16 cellular contexts compared by ENCODE assay signal in the genomic region with DNA sequence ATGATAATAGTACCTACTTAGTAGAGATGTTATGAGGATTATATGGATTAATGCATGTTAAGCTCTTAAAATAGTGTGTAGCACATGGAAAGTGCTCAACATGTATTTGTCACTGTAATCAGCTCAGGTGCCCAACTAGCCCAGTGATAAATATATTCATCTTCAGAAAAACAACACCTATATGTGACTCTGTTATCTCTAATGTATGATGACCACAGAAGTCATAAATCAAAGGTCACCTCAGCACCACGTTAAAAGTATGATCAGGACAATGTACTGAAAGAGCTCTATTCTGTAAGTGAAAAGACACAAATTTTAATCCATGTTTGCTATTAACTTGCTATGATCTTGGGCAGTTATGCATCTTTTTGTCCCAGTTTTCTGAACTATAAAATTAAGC.
"Had no signal": no experiment of that assay in that cellular context is flagged by ENCODE, and none has a peak within 500 bp of the region (broad histone marks: within the 10 kb centered on the region; RNA-seq: fewer than 3 reads in every experiment).

No MANE protein-coding gene starts in this region.

- H3K9me3 Mint-ChIP-seq: endodermal cell; naive thymus-derived CD8-positive, alpha-beta T cell had no signal

- FAIRE-seq: colon had no signal

- H3K36me3 Mint-ChIP-seq: naive thymus-derived CD8-positive, alpha-beta T cell had no signal

- H3K4me3 ChIP-seq: sigmoid colon, skin epidermis, stomach, thoracic aorta, transverse colon had no signal

- H3K4me1 ChIP-seq: sigmoid colon had no signal

- H3K27me3 ChIP-seq: foreskin keratinocyte, neutrophil, sigmoid colon, stomach, transverse colon had no signal

- H3K4me3 Mint-ChIP-seq: endodermal cell; naive thymus-derived CD8-positive, alpha-beta T cell had no signal

- H3K36me3 ChIP-seq: neutrophil, sigmoid colon, stomach, thoracic aorta, transverse colon had no signal

- ATAC-seq: foreskin keratinocyte; naive thymus-derived CD8-positive, alpha-beta T cell had no signal

- DNase-seq: effector CD4-positive, alpha-beta T cell; endodermal cell; erythroblast; foreskin keratinocyte; naive thymus-derived CD8-positive, alpha-beta T cell; posterior cingulate gyrus; sigmoid colon; stimulated activated CD4-positive, alpha-beta T cell treated with anti-CD3 and anti-CD28 coated beads, Interleukin-12 subunit alpha, Interleukin-12 subunit beta, amount 100 ng/mL, for 4 hours; stimulated activated naive CD4-positive, alpha-beta T cell; stomach; substantia nigra; transverse colon had no signal

- H3K9me3 ChIP-seq: neutrophil, sigmoid colon, stomach, thoracic aorta, transverse colon had no signal

- H3K27ac ChIP-seq: foreskin keratinocyte, neutrophil, sigmoid colon, skin epidermis, stomach, thoracic aorta had no signal

- H3K27ac Mint-ChIP-seq: naive thymus-derived CD8-positive, alpha-beta T cell had no signal
